12 cellular contexts compared by ENCODE assay signal in the genomic region with DNA sequence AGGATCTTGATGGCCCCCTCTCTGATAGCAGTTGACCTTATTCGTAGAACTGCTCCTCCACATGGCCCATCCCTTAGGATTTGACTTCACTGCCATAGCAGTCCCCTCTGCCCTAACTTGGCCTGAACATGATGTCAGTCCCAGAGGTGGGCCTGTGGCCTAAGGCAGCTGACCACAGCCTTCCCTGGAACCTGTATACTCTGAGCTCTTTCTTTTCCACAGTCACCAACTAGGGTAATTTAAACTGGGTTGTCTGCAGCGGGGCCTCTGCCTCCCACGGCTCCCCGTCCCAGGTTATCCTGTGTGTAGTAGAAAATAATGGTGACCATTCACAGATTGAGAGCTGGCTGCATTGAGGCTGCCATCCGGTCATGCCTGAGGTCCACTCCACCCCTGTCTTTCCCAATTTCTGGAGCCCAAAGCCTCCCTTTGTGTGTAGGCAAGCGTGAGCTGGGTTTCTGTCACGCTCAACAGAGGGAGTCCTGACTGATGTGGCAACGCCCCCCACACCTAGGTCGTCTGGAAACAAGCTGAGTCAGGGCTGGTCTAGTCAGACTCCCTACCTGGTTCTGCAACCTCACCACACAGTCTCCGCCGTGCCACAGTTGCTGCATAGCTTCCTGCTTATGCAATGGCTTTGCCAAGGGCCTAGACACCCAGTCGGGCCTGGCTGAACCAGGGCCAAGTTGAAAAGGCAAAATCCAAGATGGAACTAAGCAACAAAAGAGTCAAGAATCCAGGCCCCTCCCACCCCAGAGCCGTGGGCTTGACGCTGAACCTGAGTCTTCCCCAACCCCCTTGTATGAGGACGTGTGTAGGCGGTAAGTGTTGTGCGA.
A peak's percentile ranks its signal among the peaks of the same experiment; 100 is the strongest.
DNase-seq lines count a peak whose midpoint lies in the region; ATAC-seq and TF ChIP-seq lines count a peak whose summit lies in the region.
"Had no signal": no experiment of that assay in that cellular context is flagged by ENCODE, and none has a peak within 500 bp of the region (broad histone marks: within the 10 kb centered on the region; RNA-seq: fewer than 3 reads in every experiment).

No MANE protein-coding gene starts in this region.

- ATAC-seq in HG03097 (IDR thresholded peaks at IDR 0.05; ENCODE audit: low FRiP score, unreplicated experiment) = no peak
- no peak for ATAC-seq in GM21576 (IDR thresholded peaks at IDR 0.05; ENCODE audit: unreplicated experiment)
- ATAC-seq: activated naive CD4-positive, alpha-beta T cell treated with anti-CD3 and anti-CD28 coated beads, Interleukin-2, amount 50 U/mL, for 72 hours; stimulated activated memory B cell treated with anti-CD40 and anti-IgM and Interleukin-4, amounts not matched to agents 10 μg/mL and 1 μg/mL and 100 μg/mL, for 72 hours had no signal

- H3F3A ChIP-seq in PC-9 (ENCODE audit: insufficient read depth, low read depth) = no peaks in the 10 kb centered on the region

- no peaks in the 10 kb centered on the region for H3K9me2 ChIP-seq in PC-9 (ENCODE audit: insufficient read depth)

- no peak overlapping the region for H3K14ac ChIP-seq in trophoblast cell (ENCODE audit: low read length)

- H3K9me3 ChIP-seq in HEK293 (ENCODE audit: control insufficient read depth, insufficient read depth, low read depth, low read length) (no peaks in the 10 kb centered on the region), PC-9 (ENCODE audit: insufficient read depth, low read depth) (no peaks in the 10 kb centered on the region), trophoblast cell (ENCODE audit: insufficient read depth, low read depth, low read length) (peaks cover 7% of the 10 kb centered on the region)
- H3K9me3 ChIP-seq: colonic mucosa had no signal

- H2BK5ac ChIP-seq in trophoblast cell (ENCODE audit: low read depth, low read length, poor library complexity) = no peak overlapping the region

- BruUV-seq in PC-9 (replicated peaks; lab: Mats Ljungman, UMichigan) = no TSS peak

- H3K27me3 ChIP-seq in PC-9 (ENCODE audit: insufficient read depth, low read depth) (no peaks in the 10 kb centered on the region), trophoblast cell (ENCODE audit: insufficient read depth, low read length) (no peaks in the 10 kb centered on the region)

- no peaks in the 10 kb centered on the region for H3K79me1 ChIP-seq in trophoblast cell (ENCODE audit: low read length)

- H4K8ac ChIP-seq in trophoblast cell (ENCODE audit: low read depth, low read length) = no peak overlapping the region

- no CpG with 5 or more reads among the region's 17 CpGs for WGBS in trophoblast cell (ENCODE audit: extremely low coverage, insufficient coverage, insufficient read length)

- H3K27ac ChIP-seq in HEK293 (ENCODE audit: extremely low read depth, low read depth, low read length) = no peak overlapping the region
- H3K27ac ChIP-seq in PC-9 = peak overlapping the region; percentile 51
- peak overlapping the region; percentile 62 for H3K27ac ChIP-seq in epithelial cell of prostate
- H3K27ac ChIP-seq in trophoblast cell (ENCODE audit: low read depth, low read length) = no peak overlapping the region
- H3K27ac ChIP-seq: colonic mucosa had no signal

- H3K18ac ChIP-seq in trophoblast cell (ENCODE audit: low read length) = no peak overlapping the region

- no peak overlapping the region for H3K4ac ChIP-seq in trophoblast cell (ENCODE audit: low read depth, low read length)

- H3K4me3 ChIP-seq in HEK293 (ENCODE audit: low read depth, low read length) (no peak overlapping the region), PC-9 (no peak overlapping the region), trophoblast cell (ENCODE audit: low read depth, low read length) (no peak overlapping the region)
- H3K4me3 ChIP-seq: colonic mucosa had no signal

- no peaks in the 10 kb centered on the region for H3K79me2 ChIP-seq in PC-9 (ENCODE audit: low read depth)
- no peaks in the 10 kb centered on the region for H3K79me2 ChIP-seq in trophoblast cell (ENCODE audit: control insufficient read depth, insufficient read depth, low read length, poor library complexity)

- DNase-seq in PC-9 = peak; percentile 85 to 94
- peak; percentile 96 for DNase-seq in epithelial cell of prostate (ENCODE audit: low read depth, low spot score)
- peak; percentile 43 to 47 for DNase-seq in trophoblast cell
- no peak for DNase-seq in NCI-H524 (lab: John Stamatoyannopoulos, UW)
- DNase-seq in NCI-H2029 (lab: John Stamatoyannopoulos, UW) = no peak
- DNase-seq: colonic mucosa, NCI-H146 had no signal

- TF ChIP-seq CTCF in HEK293 (tag by site-specific recombination; IDR thresholded peaks at IDR 0.05) (no peak), PC-9 (conservative IDR thresholded peaks at IDR 0.05) (no peak)

- no peak overlapping the region for H2BK12ac ChIP-seq in trophoblast cell (ENCODE audit: low read length)

- no peak overlapping the region for H4K12ac ChIP-seq in trophoblast cell (ENCODE audit: low read depth, low read length)

- no peak overlapping the region for H3K23ac ChIP-seq in trophoblast cell (ENCODE audit: low read length)

- H3K9ac ChIP-seq in trophoblast cell (ENCODE audit: low read length) = no peak overlapping the region

- H2AFZ ChIP-seq in PC-9 (no peak overlapping the region), trophoblast cell (ENCODE audit: insufficient read depth, low read length, poor library complexity) (no peak overlapping the region)

- no peak overlapping the region for H2AK5ac ChIP-seq in trophoblast cell (ENCODE audit: low read length)

- intact Hi-C loops in PC-9 (cut with micrococcal nuclease; ENCODE audit: unreplicated experiment) = loop anchor here (2.0 to 5.0 kb wide), 2 partner anchors 116 kb away; no protein-coding TSS in a partner anchor

- H3K4me1 ChIP-seq in HEK293 (ENCODE audit: control insufficient read depth, insufficient read depth, low read length) (no peaks in the 10 kb centered on the region), PC-9 (replicated peaks; ENCODE audit: insufficient read depth) (peaks cover 13% of the 10 kb centered on the region), trophoblast cell (ENCODE audit: control insufficient read depth in 1 of 2, insufficient read depth in 2 of 2, low read length in 2 of 2) (peaks cover 16 to 24% of the 10 kb centered on the region in 2 experiments)

- H3K4me2 ChIP-seq in PC-9 (peak overlapping the region; percentile 49), trophoblast cell (ENCODE audit: low read length) (no peak overlapping the region)

- POLR2A ChIA-PET in HEK293 (lab: Yijun Ruan, JAX) = no interaction called here
- POLR2A ChIA-PET in PC-9 (lab: Charles Lee; ENCODE audit: unreplicated experiment) = interaction anchor here (0.5 kb wide), 1 partner anchor 42 kb away, joined by 6 read pairs; no protein-coding TSS in a partner anchor

- H4K20me1 ChIP-seq in PC-9 (ENCODE audit: insufficient read depth) = no peaks in the 10 kb centered on the region

- CTCF ChIA-PET in HEK293 (lab: Yijun Ruan, JAX) = no interaction called here
- CTCF ChIA-PET in PC-9 (lab: Charles Lee) = interaction anchor here (0.5 to 1.1 kb wide), 7 partner anchors 24 to 376 kb away, joined by 3 to 4 read pairs (median 3); no protein-coding TSS in a partner anchor

- no peak overlapping the region for H4K91ac ChIP-seq in trophoblast cell (ENCODE audit: low read depth, low read length)

- H3K36me3 ChIP-seq in HEK293 (ENCODE audit: control insufficient read depth in 2 of 2, insufficient read depth in 1 of 2, low read length in 2 of 2) (no peaks in the 10 kb centered on the region), PC-9 (ENCODE audit: low read depth) (no peaks in the 10 kb centered on the region), trophoblast cell (ENCODE audit: control insufficient read depth in 1 of 2, insufficient read depth in 2 of 2, low read length in 2 of 2) (no peaks in the 10 kb centered on the region)
- H3K36me3 ChIP-seq: colonic mucosa had no signal

- H2BK120ac ChIP-seq in trophoblast cell (ENCODE audit: insufficient read depth, low read length, poor library complexity) = no peak overlapping the region

TF ChIP-seq in HEK293, 187 proteins besides CTCF, POLR2A, EP300 and RAD21:
- TF ChIP-seq EGR2 (tag by site-specific recombination; IDR thresholded peaks at IDR 0.05; ENCODE audit: low read depth) (no peak), ZNF677 (tag by site-specific recombination; IDR thresholded peaks at IDR 0.05) (0 out of 2 replicates have a peak, but pooled peaks have one; percentile 13)

Comparison
In these comparisons a context has a peak if more than half of its experiments do, and no peak if none do; other contexts are left out.
1. H3K27ac ChIP-seq: peak in PC-9 (single experiment) and epithelial cell of prostate (single experiment); none in HEK293 (single experiment) and trophoblast cell (single experiment).
2. DNase-seq: peak in PC-9 (2 of 2), epithelial cell of prostate (single experiment) and trophoblast cell (2 of 2); none in NCI-H524 (0 of 2) and NCI-H2029 (single experiment).